In the genomic region with DNA sequence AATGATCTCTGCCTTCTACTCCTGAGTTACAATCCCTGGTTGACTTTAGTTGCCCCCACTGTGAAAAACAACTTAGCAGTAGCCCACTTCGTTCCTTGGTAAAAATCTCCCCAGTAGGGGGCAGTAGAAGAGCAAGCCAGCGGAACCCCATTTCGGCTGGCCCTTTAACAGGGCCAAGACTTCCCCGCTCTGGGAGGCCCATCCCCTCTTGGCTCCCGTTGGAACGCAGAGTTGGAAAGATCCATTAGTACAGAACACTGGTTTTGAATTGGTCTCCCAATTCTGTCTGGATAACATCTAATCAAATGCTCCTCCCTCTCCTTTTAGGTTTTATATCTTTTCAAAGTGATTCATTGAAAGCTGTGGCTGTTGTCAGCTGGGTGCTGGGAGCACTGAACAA, we compare ENCODE assay signal across 8 cellular contexts.
DNase-seq lines count a peak whose midpoint lies in the region; ATAC-seq and TF ChIP-seq lines count a peak whose summit lies in the region.

No MANE protein-coding gene starts in this region.

- H4K20me1 ChIP-seq in Karpas-422 (ENCODE audit: insufficient read depth, low read depth, low read length): no peaks in the 10 kb centered on the region

- H3K4me2 ChIP-seq in Karpas-422 (ENCODE audit: low read depth, low read length, poor library complexity, severe bottlenecking): no peak overlapping the region

- H3K4me3 ChIP-seq in Karpas-422 (ENCODE audit: low read length) (no peak overlapping the region), epithelial cell of esophagus (ENCODE audit: low read length) (no peak overlapping the region)

- no peaks in the 10 kb centered on the region for H3K79me2 ChIP-seq in Karpas-422 (ENCODE audit: low read length)

- H3K27me3 ChIP-seq in Karpas-422 (ENCODE audit: low read length): no peaks in the 10 kb centered on the region

- peaks cover 15 to 24% (median 15%) of the 10 kb centered on the region in 3 donors for H3K27me3 Mint-ChIP-seq in CD14-positive monocyte (ENCODE audit: low read depth in 3 of 3)

- H3K27ac ChIP-seq in Karpas-422 (ENCODE audit: low read length): no peak overlapping the region

- no peaks in the 10 kb centered on the region for H3K36me3 ChIP-seq in Karpas-422 (ENCODE audit: insufficient read depth, low read length)

- H3K27ac Mint-ChIP-seq in CD14-positive monocyte: no peak overlapping the region

- no peak overlapping the region for H3K9ac ChIP-seq in Karpas-422 (ENCODE audit: low read length)

- ATAC-seq in sciatic nerve: peak; percentile 48
- ATAC-seq in HG03039 (IDR thresholded peaks at IDR 0.05; ENCODE audit: unreplicated experiment): no peak
- no peak for ATAC-seq in HG03442 (IDR thresholded peaks at IDR 0.05; ENCODE audit: unreplicated experiment)

- intact Hi-C loops in CD14-positive monocyte (cut with micrococcal nuclease) (loop anchor here (1.0 to 5.0 kb wide), 2 partner anchors 1128 to 1129 kb away; no protein-coding TSS in a partner anchor), sciatic nerve (cut with DNase I) (no loop called here)

- 0 out of 2 replicates have a peak, but pooled peaks cover 2% of the 10 kb centered on the region for H3K9me2 ChIP-seq in Karpas-422 (replicated peaks; ENCODE audit: insufficient read depth, low read length)

- DNase-seq in CD14-positive monocyte (ENCODE audit: low spot score) (no peak), Karpas-422 (peak; percentile 84), epithelial cell of esophagus (ENCODE audit: low read depth) (peak; percentile 59), sciatic nerve (ENCODE audit: low spot score) (no peak), NCI-H510A treated with DMSO at 0.1 percent for 48 hours (lab: John Stamatoyannopoulos, UW) (no peak)
- peak; percentile 51 to 56 for DNase-seq in activated CD4-positive, alpha-beta T cell treated with anti-CD3 and anti-CD28 coated beads, Interleukin-2, amount 50 U/mL, for 4 hours

- H3K4me1 ChIP-seq in Karpas-422 (ENCODE audit: low read length): no peaks in the 10 kb centered on the region

- no peak overlapping the region for H2AFZ ChIP-seq in Karpas-422 (ENCODE audit: low read length)

- no peaks in the 10 kb centered on the region for H3K36me3 Mint-ChIP-seq in CD14-positive monocyte

- H3K9me3 Mint-ChIP-seq in CD14-positive monocyte: no peaks in the 10 kb centered on the region

- no peak overlapping the region for H3K4me3 Mint-ChIP-seq in CD14-positive monocyte

- no peaks in the 10 kb centered on the region for H3K9me3 ChIP-seq in Karpas-422 (ENCODE audit: low read length)

- TF ChIP-seq CTCF in CD14-positive monocyte (IDR thresholded peaks at IDR 0.05): peak; percentile 63
- TF ChIP-seq CTCF in epithelial cell of esophagus (IDR thresholded peaks at IDR 0.05; ENCODE audit: insufficient read depth, low read depth, low read length, missing control alignments): peak; percentile 69

- H3K4me1 Mint-ChIP-seq in CD14-positive monocyte: no peaks in the 10 kb centered on the region

Comparison
In these comparisons a context has a peak if more than half of its experiments do, and no peak if none do; other contexts are left out.
1. DNase-seq: peak in Karpas-422 (single experiment), activated CD4-positive, alpha-beta T cell treated with anti-CD3 and anti-CD28 coated beads, Interleukin-2, amount 50 U/mL, for 4 hours (2 of 2) and epithelial cell of esophagus (single experiment); none in CD14-positive monocyte (single experiment), sciatic nerve (single experiment) and NCI-H510A treated with DMSO at 0.1 percent for 48 hours (single experiment).